In genomic region chr3:138456961-138457862, GRCh38 we compare ENCODE assay signal across 17 cellular contexts. TPM values are rescaled to one million over a fixed set of nuclear protein-coding genes. Genes with fewer than 3 reads are reported as not detected.
DNase-seq lines count a peak whose midpoint lies in the region; ATAC-seq and TF ChIP-seq lines count a peak whose summit lies in the region.
"Had no signal": no experiment of that assay in that cellular context is flagged by ENCODE, and none has a peak within 500 bp of the region (broad histone marks: within the 10 kb centered on the region; RNA-seq: fewer than 3 reads in every experiment).

No MANE protein-coding gene starts in this region.

- TF ChIP-seq CTCF in coronary artery (IDR thresholded peaks at IDR 0.05) (no peak), upper lobe of right lung (IDR thresholded peaks at IDR 0.05) (no peak)

- H3K9me3 Mint-ChIP-seq in activated naive CD4-positive, alpha-beta T cell treated with anti-CD3 and anti-CD28 coated beads, Interleukin-2, amount 10 ng/mL, durations not matched to agents 7 days and 5 days = no peaks in the 10 kb centered on the region

- no peak overlapping the region for H3K27ac ChIP-seq in coronary artery
- no peak overlapping the region for H3K27ac ChIP-seq in upper lobe of right lung
- H3K27ac ChIP-seq in caudate nucleus (ENCODE audit: low read depth, low read length) = no peak overlapping the region
- H3K27ac ChIP-seq: HL-60, KMS-11 had no signal

- H3K4me3 ChIP-seq in coronary artery = no peak overlapping the region
- no peak overlapping the region for H3K4me3 ChIP-seq in upper lobe of right lung
- H3K4me3 ChIP-seq: GM23338 had no signal

- H3K27me3 Mint-ChIP-seq in activated naive CD4-positive, alpha-beta T cell treated with anti-CD3 and anti-CD28 coated beads, Interleukin-2, amount 10 ng/mL, durations not matched to agents 7 days and 5 days = peaks cover 16% of the 10 kb centered on the region

- no peaks in the 10 kb centered on the region for H3K36me3 Mint-ChIP-seq in activated naive CD4-positive, alpha-beta T cell treated with anti-CD3 and anti-CD28 coated beads, Interleukin-2, amount 10 ng/mL, durations not matched to agents 7 days and 5 days

- CTCF ChIA-PET in activated naive CD4-positive, alpha-beta T cell treated with anti-CD3 and anti-CD28 coated beads, Interleukin-2, amount 10 ng/mL, durations not matched to agents 7 days and 5 days (lab: Charles Lee) = no interaction called here

- H3K4me3 Mint-ChIP-seq in activated naive CD4-positive, alpha-beta T cell treated with anti-CD3 and anti-CD28 coated beads, Interleukin-2, amount 10 ng/mL, durations not matched to agents 7 days and 5 days = no peak overlapping the region
- H3K4me3 Mint-ChIP-seq: GM23338 had no signal

- ATAC-seq in upper lobe of right lung (no peak), HG03175 (IDR thresholded peaks at IDR 0.05; ENCODE audit: unreplicated experiment) (no peak)
- ATAC-seq: GM23338 had no signal

- H3K27me3 ChIP-seq in upper lobe of right lung = no peaks in the 10 kb centered on the region

- no peak for DNase-seq in activated naive CD4-positive, alpha-beta T cell treated with anti-CD3 and anti-CD28 coated beads, Interleukin-2, amount 10 ng/mL, durations not matched to agents 7 days and 5 days
- no peak for DNase-seq in activated naive CD4-positive, alpha-beta T cell (lab: John Stamatoyannopoulos, UW)
- DNase-seq in coronary artery (ENCODE audit: low spot score) = peak; percentile 62
- peak; percentile 50 for DNase-seq in myocyte (ENCODE audit: low read depth)
- peak; percentile 40 for DNase-seq in upper lobe of right lung
- DNase-seq in NCI-H2107 (lab: John Stamatoyannopoulos, UW) = no peak
- DNase-seq in caudate nucleus (lab: John Stamatoyannopoulos, UW) = no peak
- DNase-seq: AML-193, DMS79 treated with DMSO at 0.1 percent for 48 hours, NCI-H1105, NCI-H187, NCI-H82 had no signal

- H3K36me3 ChIP-seq in upper lobe of right lung = no peaks in the 10 kb centered on the region

- intact Hi-C loops in upper lobe of right lung (cut with DNase I) = no loop called here

- H3K4me1 ChIP-seq in upper lobe of right lung = no peaks in the 10 kb centered on the region

- H3K9me3 ChIP-seq in upper lobe of right lung = no peaks in the 10 kb centered on the region
- H3K9me3 ChIP-seq: Caco-2 had no signal

- H3K27ac Mint-ChIP-seq in activated naive CD4-positive, alpha-beta T cell treated with anti-CD3 and anti-CD28 coated beads, Interleukin-2, amount 10 ng/mL, durations not matched to agents 7 days and 5 days = peak overlapping the region; percentile 8
- H3K27ac Mint-ChIP-seq: GM23338 had no signal

- H3K4me1 Mint-ChIP-seq in activated naive CD4-positive, alpha-beta T cell treated with anti-CD3 and anti-CD28 coated beads, Interleukin-2, amount 10 ng/mL, durations not matched to agents 7 days and 5 days = peaks cover 19% of the 10 kb centered on the region

RNA-seq across cellular contexts. Expression of gene ESYT3, which starts 22.8 kb away (rescaled TPM):
- 1.7 and 2.8 TPM in 2 replicates for total RNA-seq in myocyte
- polyA plus RNA-seq in myocyte (2012) = 8.6 TPM
- 66.4 TPM for total RNA-seq in upper lobe of right lung

Comparison
In these comparisons a context has a peak if more than half of its experiments do, and no peak if none do; other contexts are left out.
1. DNase-seq: peak in coronary artery (single experiment), myocyte (single experiment) and upper lobe of right lung (single experiment); none in activated naive CD4-positive, alpha-beta T cell treated with anti-CD3 and anti-CD28 coated beads, Interleukin-2, amount 10 ng/mL, durations not matched to agents 7 days and 5 days (single experiment), activated naive CD4-positive, alpha-beta T cell (0 of 4), NCI-H2107 (single experiment) and caudate nucleus (0 of 61).
2. RNA of gene ESYT3, which starts 22.8 kb away (total RNA-seq): 66.4 TPM in upper lobe of right lung (single experiment); 1.7 to 2.8 TPM in myocyte; every median in the first group is over 10 times any median in the second.